34 cellular contexts compared by ENCODE assay signal in the genomic region with DNA sequence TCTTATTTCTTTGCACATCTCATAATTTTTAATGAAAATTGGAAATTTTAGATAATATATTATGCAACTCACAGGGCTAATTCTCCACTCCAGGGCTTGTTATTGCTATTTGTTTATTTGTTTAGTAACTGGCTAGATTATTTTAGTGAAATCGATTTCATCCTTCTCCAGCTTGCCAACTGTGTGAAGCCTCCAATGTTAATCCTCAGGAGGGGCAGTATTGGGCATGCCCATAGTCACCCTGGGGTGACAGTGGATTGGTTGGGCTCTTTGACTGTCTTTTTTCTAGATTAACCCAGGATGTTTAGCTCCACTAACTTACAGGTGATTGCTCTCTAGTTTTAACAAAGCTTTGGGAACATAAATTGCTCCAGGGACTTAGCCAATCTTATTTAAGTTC.
"Had no signal": no experiment of that assay in that cellular context is flagged by ENCODE, and none has a peak within 500 bp of the region (broad histone marks: within the 10 kb centered on the region; RNA-seq: fewer than 3 reads in every experiment).

No MANE protein-coding gene starts in this region.

- H3K27me3 ChIP-seq: adrenal gland, ascending aorta, body of pancreas, brain microvascular endothelial cell, breast epithelium, cardiac muscle cell had no signal

- FAIRE-seq: astrocyte, bronchial epithelial cell had no signal

- H3K4me1 ChIP-seq: adrenal gland, ascending aorta, body of pancreas, breast epithelium had no signal

- ATAC-seq: activated naive CD4-positive, alpha-beta T cell treated with anti-CD3 and anti-CD28 coated beads, Interleukin-2, amount 50 U/mL, for 72 hours; activated naive CD8-positive, alpha-beta T cell treated with anti-CD3 and anti-CD28 coated beads, Interleukin-2, amount 50 U/mL, for 24 hours; activated T-cell treated with anti-CD3 and anti-CD28 coated beads, Interleukin-2, amount 50 U/mL, for 4 hours; activated T-cell treated with anti-CD3 and anti-CD28 coated beads, Interleukin-2, amount 50 U/mL, for 72 hours; activated T-helper 17 cell treated with anti-CD3 and anti-CD28 coated beads, Interleukin-2, amount 50 U/mL, for 72 hours; body of pancreas had no signal

- H3K9me3 ChIP-seq: adrenal gland, ascending aorta, body of pancreas, breast epithelium had no signal

- H3K27ac ChIP-seq: adrenal gland, ascending aorta, body of pancreas, brain microvascular endothelial cell, breast epithelium, cardiac muscle cell had no signal

- H3K36me3 ChIP-seq: adrenal gland, ascending aorta, brain microvascular endothelial cell, breast epithelium, cardiac muscle cell had no signal

- DNase-seq: activated effector memory CD4-positive, alpha-beta T cell treated with anti-CD3 and anti-CD28 coated beads, Interleukin-2, amount 50 U/mL, for 16 hours; activated effector memory CD4-positive, alpha-beta T cell treated with Interleukin-2 at 50 U/mL for 16 hours; activated gamma-delta T cell; activated gamma-delta T cell treated with Interleukin-2 at 50 U/mL for 16 hours; activated naive CD4-positive, alpha-beta T cell; activated naive CD4-positive, alpha-beta T cell treated with anti-CD3 and anti-CD28 coated beads for 36 hours; activated naive CD4-positive, alpha-beta T cell treated with anti-CD3 and anti-CD28 coated beads, Interleukin-2, amount 10 ng/mL, durations not matched to agents 7 days and 5 days; activated naive CD4-positive, alpha-beta T cell treated with anti-CD3 and anti-CD28 coated beads, Interleukin-2, amount 50 U/mL, for 16 hours; activated naive CD4-positive, alpha-beta T cell treated with Interleukin-2 at 50 U/mL for 16 hours; activated naive CD8-positive, alpha-beta T cell treated with anti-CD3 and anti-CD28 coated beads for 36 hours; activated naive CD8-positive, alpha-beta T cell treated with anti-CD3 and anti-CD28 coated beads, Interleukin-2, amount 10 ng/mL, durations not matched to agents 7 days and 5 days; activated naive CD8-positive, alpha-beta T cell treated with anti-CD3 and anti-CD28 coated beads, Interleukin-2, amount 50 U/mL, for 24 hours; activated T-cell treated with anti-CD3 and anti-CD28 coated beads, Interleukin-2, amount 50 U/mL, for 1 hour; activated T-cell treated with anti-CD3 and anti-CD28 coated beads, Interleukin-2, amount 50 U/mL, for 24 hours; activated T-cell treated with anti-CD3 and anti-CD28 coated beads, Interleukin-2, amount 50 U/mL, for 4 hours; activated T-cell treated with anti-CD3 and anti-CD28 coated beads, Interleukin-2, amount 50 U/mL, for 48 hours; activated T-cell treated with anti-CD3 and anti-CD28 coated beads, Interleukin-2, amount 50 U/mL, for 72 hours; adrenal gland; amniotic stem cell; amygdala; anterior cingulate cortex; aorta; body of pancreas; brain microvascular endothelial cell; caudate nucleus; central memory CD4-positive, alpha-beta T cell; cerebellar nuclear complex had no signal

- H3K4me3 ChIP-seq: adrenal gland, ascending aorta, body of pancreas, breast epithelium, cardiac muscle cell had no signal
